Comparison of ENCODE assay signal across 19 cellular contexts in the genomic region with DNA sequence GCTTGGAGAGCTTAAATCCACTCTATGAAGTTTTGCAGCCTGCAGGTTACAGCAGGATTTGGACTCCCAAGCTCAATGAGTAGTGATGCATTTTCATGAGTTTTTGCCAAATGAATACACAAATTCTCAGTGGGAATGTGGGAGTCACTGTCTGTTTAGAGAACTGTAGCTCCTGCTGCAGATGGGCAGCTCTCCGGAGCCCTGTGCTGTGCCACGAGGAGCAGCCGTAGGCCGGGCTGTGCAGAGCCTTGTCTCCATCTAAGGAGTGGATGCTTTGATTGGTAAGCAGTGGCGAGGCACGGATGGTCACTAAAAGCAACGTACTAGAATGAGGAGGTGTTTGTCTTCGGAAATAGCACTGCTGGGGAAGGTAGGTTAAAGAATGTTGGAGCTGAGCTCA.
"Had no signal": no experiment of that assay in that cellular context is flagged by ENCODE, and none has a peak within 500 bp of the region (broad histone marks: within the 10 kb centered on the region; RNA-seq: fewer than 3 reads in every experiment).

No MANE protein-coding gene starts in this region.

- H3K4me1 Mint-ChIP-seq: activated B cell treated with CpG ODN at 0.5 μM for 24 hours; activated CD4-positive, alpha-beta T cell treated with anti-CD3 and anti-CD28 coated beads, Interleukin-2, amount 10 ng/mL, durations not matched to agents 24 days and 14 days; activated CD8-positive, alpha-beta memory T cell treated with anti-CD3 and anti-CD28 coated beads, Interleukin-2, amount 10 ng/mL, durations not matched to agents 7 days and 5 days; stimulated activated memory B cell treated with anti-CD40 and anti-IgM and Interleukin-4, amounts not matched to agents 10 μg/mL and 1 μg/mL and 100 μg/mL, for 72 hours had no signal

- H3K36me3 Mint-ChIP-seq: activated CD8-positive, alpha-beta memory T cell treated with anti-CD3 and anti-CD28 coated beads, Interleukin-2, amount 10 ng/mL, durations not matched to agents 7 days and 5 days; activated naive CD4-positive, alpha-beta T cell treated with anti-CD3 and anti-CD28 coated beads, Interleukin-2, amount 50 U/mL, for 72 hours had no signal

- ATAC-seq: activated CD8-positive, alpha-beta memory T cell treated with anti-CD3 and anti-CD28 coated beads, Interleukin-2, amount 10 ng/mL, durations not matched to agents 7 days and 5 days; activated CD8-positive, alpha-beta T cell treated with anti-CD3 and anti-CD28 coated beads for 36 hours; activated naive CD4-positive, alpha-beta T cell treated with anti-CD3 and anti-CD28 coated beads, Interleukin-2, amount 50 U/mL, for 72 hours; gastrocnemius medialis; mucosa of descending colon; stimulated activated memory B cell treated with anti-CD40 and anti-IgM and Interleukin-4, amounts not matched to agents 10 μg/mL and 1 μg/mL and 100 μg/mL, for 72 hours had no signal

- H3K9me3 Mint-ChIP-seq: activated B cell treated with CpG ODN at 0.5 μM for 24 hours; activated CD4-positive, alpha-beta T cell treated with anti-CD3 and anti-CD28 coated beads, Interleukin-2, amount 10 ng/mL, durations not matched to agents 24 days and 14 days; activated CD8-positive, alpha-beta T cell treated with anti-CD3 and anti-CD28 coated beads for 36 hours; activated naive CD4-positive, alpha-beta T cell treated with anti-CD3 and anti-CD28 coated beads, Interleukin-2, amount 50 U/mL, for 72 hours; activated T-helper 1 cell treated with anti-CD3 and anti-CD28 coated beads, Interleukin-12 subunit alpha, Interleukin-12 subunit beta, Interleukin-2, Interleukin-4 antibody, amounts not matched to agents 30 ng/mL and 10 ng/mL and 1 ng/mL, durations not matched to agents 14 hours and 24 hours and 36 hours; nephron progenitor cell; stimulated activated memory B cell treated with anti-CD40 and anti-IgM and Interleukin-4, amounts not matched to agents 10 μg/mL and 1 μg/mL and 100 μg/mL, for 72 hours had no signal

- H3K27me3 Mint-ChIP-seq: activated B cell treated with CpG ODN at 0.5 μM for 24 hours; activated CD4-positive, alpha-beta T cell treated with anti-CD3 and anti-CD28 coated beads, Interleukin-2, amount 10 ng/mL, durations not matched to agents 24 days and 14 days; activated CD8-positive, alpha-beta memory T cell treated with anti-CD3 and anti-CD28 coated beads, Interleukin-2, amount 10 ng/mL, durations not matched to agents 7 days and 5 days; activated CD8-positive, alpha-beta T cell treated with anti-CD3 and anti-CD28 coated beads for 36 hours; stimulated activated memory B cell treated with anti-CD40 and anti-IgM and Interleukin-4, amounts not matched to agents 10 μg/mL and 1 μg/mL and 100 μg/mL, for 72 hours had no signal

- H3K27ac Mint-ChIP-seq: activated B cell treated with CpG ODN at 0.5 μM for 24 hours; activated CD4-positive, alpha-beta T cell treated with anti-CD3 and anti-CD28 coated beads, Interleukin-2, amount 10 ng/mL, durations not matched to agents 24 days and 14 days; activated CD8-positive, alpha-beta memory T cell treated with anti-CD3 and anti-CD28 coated beads, Interleukin-2, amount 10 ng/mL, durations not matched to agents 7 days and 5 days; activated CD8-positive, alpha-beta T cell treated with anti-CD3 and anti-CD28 coated beads for 36 hours; activated T-helper 1 cell treated with anti-CD3 and anti-CD28 coated beads, Interleukin-12 subunit alpha, Interleukin-12 subunit beta, Interleukin-2, Interleukin-4 antibody, amounts not matched to agents 30 ng/mL and 10 ng/mL and 1 ng/mL, durations not matched to agents 14 hours and 24 hours and 36 hours; stimulated activated memory B cell treated with anti-CD40 and anti-IgM and Interleukin-4, amounts not matched to agents 10 μg/mL and 1 μg/mL and 100 μg/mL, for 72 hours had no signal

- H3K4me3 Mint-ChIP-seq: activated B cell treated with CpG ODN at 0.5 μM for 24 hours; activated CD4-positive, alpha-beta T cell treated with anti-CD3 and anti-CD28 coated beads, Interleukin-2, amount 10 ng/mL, durations not matched to agents 24 days and 14 days; activated CD8-positive, alpha-beta memory T cell treated with anti-CD3 and anti-CD28 coated beads, Interleukin-2, amount 10 ng/mL, durations not matched to agents 7 days and 5 days; activated CD8-positive, alpha-beta T cell treated with anti-CD3 and anti-CD28 coated beads for 36 hours; activated T-helper 1 cell treated with anti-CD3 and anti-CD28 coated beads, Interleukin-12 subunit alpha, Interleukin-12 subunit beta, Interleukin-2, Interleukin-4 antibody, amounts not matched to agents 30 ng/mL and 10 ng/mL and 1 ng/mL, durations not matched to agents 14 hours and 24 hours and 36 hours; nephron progenitor cell; stimulated activated memory B cell treated with anti-CD40 and anti-IgM and Interleukin-4, amounts not matched to agents 10 μg/mL and 1 μg/mL and 100 μg/mL, for 72 hours had no signal

- DNase-seq: activated B cell treated with CpG ODN at 0.5 μM for 24 hours; activated CD4-positive, alpha-beta T cell treated with anti-CD3 and anti-CD28 coated beads, Interleukin-2, amount 10 ng/mL, durations not matched to agents 24 days and 14 days; activated CD8-positive, alpha-beta memory T cell treated with anti-CD3 and anti-CD28 coated beads, Interleukin-2, amount 10 ng/mL, durations not matched to agents 7 days and 5 days; activated CD8-positive, alpha-beta T cell treated with anti-CD3 and anti-CD28 coated beads for 36 hours; activated gamma-delta T cell; activated T-cell treated with anti-CD3 and anti-CD28 coated beads for 4 hours; colonic mucosa; esophagus squamous epithelium; gastrocnemius medialis; mesenchymal stem cell; mucosa of descending colon; nephron progenitor cell; sigmoid colon; stimulated activated CD4-positive, alpha-beta T cell treated with anti-CD3 and anti-CD28 coated beads, Interleukin-15, amount 100 ng/mL, for 24 hours; stomach; T1000 had no signal
